16 cellular contexts compared by ENCODE assay signal in the genomic region with DNA sequence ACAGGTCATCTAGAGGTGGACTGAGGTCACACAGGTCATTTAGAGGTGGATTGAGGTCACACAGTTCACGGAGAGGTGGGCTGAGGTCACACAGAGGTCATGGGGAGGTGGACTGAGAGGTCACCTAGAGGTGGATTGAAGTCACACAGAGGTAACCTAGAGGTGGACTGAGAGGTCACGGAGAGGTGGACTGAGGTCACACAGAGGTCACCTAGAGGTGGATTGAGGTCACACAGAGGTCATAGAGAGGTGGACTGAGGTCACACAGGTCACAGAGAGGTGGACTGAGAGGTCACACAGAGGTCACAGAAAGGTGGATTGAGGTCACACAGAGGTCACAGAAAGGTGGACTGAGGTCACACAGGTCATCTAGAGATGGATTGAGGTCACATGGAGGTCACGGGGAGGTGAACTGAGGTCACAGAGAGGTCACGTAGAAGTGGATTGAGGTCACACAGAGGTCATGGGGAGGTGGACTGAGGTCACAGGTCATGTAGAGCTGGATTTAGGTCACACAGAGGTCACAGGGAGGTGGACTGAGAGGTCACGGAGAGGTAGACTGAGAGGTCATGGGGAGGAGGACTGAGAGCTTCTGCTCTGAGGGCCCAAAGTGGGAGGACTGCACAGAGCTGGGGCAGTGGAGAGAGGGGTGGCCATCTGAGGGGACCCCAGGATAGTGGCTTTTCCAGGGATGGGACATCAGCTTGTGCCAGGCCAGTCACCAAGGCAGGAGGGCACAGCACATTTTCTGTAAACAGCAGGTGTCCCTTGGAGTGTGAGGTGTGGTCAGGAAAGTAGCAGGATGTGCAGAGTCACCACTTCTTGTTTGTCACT. TPM values are rescaled to one million over a fixed set of nuclear protein-coding genes. Genes with fewer than 3 reads are reported as not detected.
DNase-seq lines count a peak whose midpoint lies in the region; ATAC-seq and TF ChIP-seq lines count a peak whose summit lies in the region.
"Had no signal": no experiment of that assay in that cellular context is flagged by ENCODE, and none has a peak within 500 bp of the region (broad histone marks: within the 10 kb centered on the region; RNA-seq: fewer than 3 reads in every experiment).

No MANE protein-coding gene starts in this region.

- H3K79me2 ChIP-seq in GM23338 (replicated peaks; ENCODE audit: insufficient read depth) = peaks cover 4% of the 10 kb centered on the region; the same call in 1 of the 2 replicates

- H3K4me3 ChIP-seq in GM23338 (no peak overlapping the region), fibroblast of pulmonary artery (replicated peaks; ENCODE audit: low read depth, low read length) (no peak overlapping the region), right cardiac atrium (ENCODE audit: low read length) (no peak overlapping the region)
- H3K4me3 ChIP-seq: vagina had no signal

- no peaks in the 10 kb centered on the region for H3F3A ChIP-seq in GM23338 (replicated peaks; ENCODE audit: low read depth)

- no peak overlapping the region for H3K4me3 Mint-ChIP-seq in GM23338
- no peak overlapping the region for H3K4me3 Mint-ChIP-seq in activated CD8-positive, alpha-beta T cell treated with anti-CD3 and anti-CD28 coated beads for 36 hours

- no peak overlapping the region for H3K4me2 ChIP-seq in GM23338

- H3K36me3 Mint-ChIP-seq in GM23338 (ENCODE audit: low read depth) = peaks cover 48% of the 10 kb centered on the region
- peaks cover 43% of the 10 kb centered on the region for H3K36me3 Mint-ChIP-seq in activated CD8-positive, alpha-beta T cell treated with anti-CD3 and anti-CD28 coated beads for 36 hours (ENCODE audit: low read depth)

- peaks cover 3% of the 10 kb centered on the region; the same call in 1 of the 2 replicates for H3K36me3 ChIP-seq in GM23338 (ENCODE audit: insufficient read depth)

- no peaks in the 10 kb centered on the region; the same call in 2 of the 3 replicates for H3K4me1 Mint-ChIP-seq in GM23338
- peaks cover 4% of the 10 kb centered on the region for H3K4me1 Mint-ChIP-seq in activated CD8-positive, alpha-beta T cell treated with anti-CD3 and anti-CD28 coated beads for 36 hours (ENCODE audit: low read depth)

- WGBS in right cardiac atrium = 93% methylated on average over 5 of the region's 5 CpGs

- no peaks in the 10 kb centered on the region; the same call in 2 of the 3 replicates for H3K9me3 Mint-ChIP-seq in GM23338
- no peaks in the 10 kb centered on the region for H3K9me3 Mint-ChIP-seq in activated CD8-positive, alpha-beta T cell treated with anti-CD3 and anti-CD28 coated beads for 36 hours

- H3K27me3 ChIP-seq in GM23338 (ENCODE audit: insufficient read depth) (no peaks in the 10 kb centered on the region), right cardiac atrium (ENCODE audit: control insufficient read depth, insufficient read depth) (no peaks in the 10 kb centered on the region)
- H3K27me3 ChIP-seq: brain microvascular endothelial cell, vagina had no signal

- no peak for ATAC-seq in GM23338
- ATAC-seq in activated CD8-positive, alpha-beta T cell treated with anti-CD3 and anti-CD28 coated beads for 36 hours = peak; percentile 66
- ATAC-seq in right cardiac atrium = no peak

- H3K27ac ChIP-seq in 22Rv1 (0 out of 2 replicates have a peak overlapping the region, but pooled peaks have one; percentile 5), GM23338 (ENCODE audit: low read depth) (no peak overlapping the region), right cardiac atrium (ENCODE audit: low read length) (no peak overlapping the region)
- H3K27ac ChIP-seq: brain microvascular endothelial cell, vagina had no signal

- peak overlapping the region; percentile 23; the same call in 1 of the 2 replicates for H3K27ac Mint-ChIP-seq in GM23338
- peak overlapping the region; percentile 8 for H3K27ac Mint-ChIP-seq in activated CD8-positive, alpha-beta T cell treated with anti-CD3 and anti-CD28 coated beads for 36 hours

- TF ChIP-seq CTCF in 22Rv1 (IDR thresholded peaks at IDR 0.05) (no peak), GM23338 (conservative IDR thresholded peaks at IDR 0.05; ENCODE audit: low read depth in 2 of 2) (no peak), fibroblast of pulmonary artery (IDR thresholded peaks at IDR 0.05; ENCODE audit: low read length, missing control alignments) (no peak), GM20000 (IDR thresholded peaks at IDR 0.05; ENCODE audit: extremely low read depth, missing control alignments) (no peak)
- TF ChIP-seq CTCF in activated CD8-positive, alpha-beta T cell treated with anti-CD3 and anti-CD28 coated beads for 36 hours (IDR thresholded peaks at IDR 0.05) = no peak

- CTCF ChIA-PET in activated CD8-positive, alpha-beta T cell treated with anti-CD3 and anti-CD28 coated beads for 36 hours (lab: Charles Lee) = no interaction called here

- H3K9me2 ChIP-seq in GM23338 (ENCODE audit: insufficient read depth) = no peaks in the 10 kb centered on the region

- DNase-seq in GM23338 (ENCODE audit: low spot score) (no peak), fibroblast of pulmonary artery (ENCODE audit: low read depth) (peak; percentile 8), right cardiac atrium (no peak), GM20000 (ENCODE audit: low spot score) (no peak), NCI-H1417 treated with DMSO at 0.1 percent for 48 hours (lab: John Stamatoyannopoulos, UW) (no peak), ureter (ENCODE audit: low spot score) (no peak)
- peak; percentile 29 for DNase-seq in activated CD8-positive, alpha-beta T cell treated with anti-CD3 and anti-CD28 coated beads for 36 hours
- DNase-seq: activated T-cell treated with anti-CD3 and anti-CD28 coated beads, Interleukin-2, amount 50 U/mL, for 48 hours; AML-193; brain microvascular endothelial cell; NCI-H1417; NCI-H526; nucleus accumbens; SHP77 treated with DMSO at 0.1 percent for 48 hours had no signal

- intact Hi-C loops in activated CD8-positive, alpha-beta T cell treated with anti-CD3 and anti-CD28 coated beads for 36 hours (cut with micrococcal nuclease) = no loop called here
- intact Hi-C loops in right cardiac atrium (cut with DNase I) = no loop called here

- no peak overlapping the region for H2AFZ ChIP-seq in GM23338

- H4K20me1 ChIP-seq in GM23338 (replicated peaks; ENCODE audit: insufficient read depth) = peaks cover 18% of the 10 kb centered on the region

- no peaks in the 10 kb centered on the region for H3K4me1 ChIP-seq in GM23338 (ENCODE audit: insufficient read depth)
- no peaks in the 10 kb centered on the region for H3K4me1 ChIP-seq in right cardiac atrium (ENCODE audit: control insufficient read depth, insufficient read depth, low read length)

- no peaks in the 10 kb centered on the region for H3K27me3 Mint-ChIP-seq in GM23338 (ENCODE audit: insufficient read depth, low read depth, poor library complexity)
- H3K27me3 Mint-ChIP-seq in activated CD8-positive, alpha-beta T cell treated with anti-CD3 and anti-CD28 coated beads for 36 hours = no peaks in the 10 kb centered on the region

- POLR2A ChIA-PET in activated CD8-positive, alpha-beta T cell treated with anti-CD3 and anti-CD28 coated beads for 36 hours (lab: Charles Lee) = interaction anchor here (1.0 kb wide), 1 partner anchor 10 kb away, joined by 3 read pairs; no protein-coding TSS in a partner anchor

- no peaks in the 10 kb centered on the region for H3K9me3 ChIP-seq in right cardiac atrium (ENCODE audit: control insufficient read depth, low read length)
- H3K9me3 ChIP-seq: vagina had no signal

TF ChIP-seq in GM23338, 12 proteins besides CTCF, POLR2A, EP300 and RAD21:
- TF ChIP-seq ZNF331 (CRISPR knock-in tag; IDR thresholded peaks at IDR 0.05; ENCODE audit: low read depth) (no peak), CREB1 (CRISPR knock-in tag; IDR thresholded peaks at IDR 0.05; ENCODE audit: low read depth) (no peak), JUNB (IDR thresholded peaks at IDR 0.05; ENCODE audit: unreplicated experiment) (no peak), NANOG (IDR thresholded peaks at IDR 0.05; ENCODE audit: borderline replicate concordance) (no peak), STAT1 (IDR thresholded peaks at IDR 0.05; ENCODE audit: unreplicated experiment) (no peak), POLR2AphosphoS5 (IDR thresholded peaks at IDR 0.05; ENCODE audit: low read depth) (no peak)
TF ChIP-seq in GM23338: peak in this region for 0.

RNA-seq across cellular contexts. Expression of gene JPT2, which starts 26.4 kb away (rescaled TPM):
- 139 and 140 TPM in 2 replicates for total RNA-seq in GM23338 (2014; rRNA removed; shearing (Covaris generic))
- polyA plus RNA-seq in GM23338 (2016; fragmentation: Nextera tagmentation; extraction: Ambion mirVana) (43.8 and 47.1 TPM in 2 replicates), right cardiac atrium (11.9 TPM)
- 10 to 100 TPM; 61.5 to 62.2 TPM for total RNA-seq in activated CD8-positive, alpha-beta T cell treated with anti-CD3 and anti-CD28 coated beads for 36 hours
- total RNA-seq in right cardiac atrium (10 to 100 TPM; 18.5 to 38.3 (median 25.3) TPM), ureter (108 TPM)

RNA-seq across cellular contexts. Expression of gene CRAMP1, which starts 39.6 kb away (rescaled TPM):
- 16.7 and 17.9 TPM in 2 replicates for total RNA-seq in GM23338 (2014; rRNA removed; shearing (Covaris generic))
- polyA plus RNA-seq in GM23338 (2016; fragmentation: Nextera tagmentation; extraction: Ambion mirVana) (3.4 TPM in 2 replicates), right cardiac atrium (7.1 TPM)
- 10 to 100 TPM; 15.1 to 15.7 TPM for total RNA-seq in activated CD8-positive, alpha-beta T cell treated with anti-CD3 and anti-CD28 coated beads for 36 hours
- total RNA-seq in right cardiac atrium (10 to 100 TPM; 11.0 to 18.4 (median 13.7) TPM), ureter (31.4 TPM)

RNA-seq across cellular contexts. Expression of gene IFT140, which starts 39.9 kb away (rescaled TPM):
- 15.0 and 28.7 TPM in 2 replicates for total RNA-seq in GM23338 (2014; rRNA removed; shearing (Covaris generic))
- polyA plus RNA-seq in GM23338 (2016; fragmentation: Nextera tagmentation; extraction: Ambion mirVana) = 3.8 and 4.8 TPM in 2 replicates
- total RNA-seq in activated CD8-positive, alpha-beta T cell treated with anti-CD3 and anti-CD28 coated beads for 36 hours = 10 to 100 TPM; 12.0 to 12.1 TPM
- 10 to 100 TPM in 3 of 4 donors, 1 to 10 TPM in 1; 9.7 to 14.2 (median 13.0) TPM for total RNA-seq in right cardiac atrium
- 7.4 TPM for polyA plus RNA-seq in right cardiac atrium
- 35.1 TPM for total RNA-seq in ureter

RNA-seq across cellular contexts. Expression of gene MAPK8IP3, which starts 54.3 kb away (rescaled TPM):
- total RNA-seq in GM23338 (2014; rRNA removed; shearing (Covaris generic)) = 52.2 and 58.4 TPM in 2 replicates
- polyA plus RNA-seq in GM23338 (2016; fragmentation: Nextera tagmentation; extraction: Ambion mirVana) (10.7 and 11.3 TPM in 2 replicates), right cardiac atrium (69.3 TPM)
- 10 to 100 TPM; 58.4 to 65.1 TPM for total RNA-seq in activated CD8-positive, alpha-beta T cell treated with anti-CD3 and anti-CD28 coated beads for 36 hours
- total RNA-seq in right cardiac atrium (10 to 100 TPM; 71.1 to 87.6 (median 79.8) TPM), ureter (112 TPM)

Comparison
In these comparisons a context has a peak if more than half of its experiments do, and no peak if none do; other contexts are left out.
1. DNase-seq: peak in activated CD8-positive, alpha-beta T cell treated with anti-CD3 and anti-CD28 coated beads for 36 hours (single experiment) and fibroblast of pulmonary artery (single experiment); none in GM23338 (single experiment), right cardiac atrium (0 of 3), GM20000 (single experiment), NCI-H1417 treated with DMSO at 0.1 percent for 48 hours (single experiment) and ureter (single experiment).